Comparison of ENCODE assay signal across 8 cellular contexts in the genomic region with DNA sequence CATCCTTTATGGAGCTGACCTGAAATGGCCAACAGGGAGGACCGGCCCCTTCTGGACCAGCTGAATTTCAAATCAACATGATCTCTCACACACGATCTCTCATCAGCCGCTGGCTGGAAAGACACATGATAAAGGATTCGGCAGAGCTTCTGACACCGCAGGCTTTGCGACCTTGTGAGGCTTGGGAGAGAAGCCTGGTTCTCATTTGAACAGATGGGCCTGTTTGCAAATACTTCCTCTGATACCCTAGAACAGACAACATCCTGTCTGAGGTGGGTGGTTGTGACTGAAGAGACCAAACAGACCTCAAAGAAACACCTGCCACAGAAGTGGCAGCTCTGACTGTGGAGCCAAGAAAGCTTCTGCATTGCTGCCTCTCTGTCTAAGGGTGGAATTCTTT.
DNase-seq lines count a peak whose midpoint lies in the region; TF ChIP-seq lines count a peak whose summit lies in the region.
"Had no signal": no experiment of that assay in that cellular context is flagged by ENCODE, and none has a peak within 500 bp of the region (broad histone marks: within the 10 kb centered on the region; RNA-seq: fewer than 3 reads in every experiment).

No MANE protein-coding gene starts in this region.

- no peaks in the 10 kb centered on the region for H3K27me3 ChIP-seq in BE2C

- H3K4me3 ChIP-seq in BE2C (ENCODE audit: low read depth, low read length), result no peak overlapping the region

- peak overlapping the region; percentile 10 for H3K4me3 Mint-ChIP-seq in T-helper 2 cell treated with Interferon-gamma antibody and Interleukin-4, amounts not matched to agents 5 μg/mL and 100 μg/mL, for 36 hours
- H3K4me3 Mint-ChIP-seq: H9 had no signal

- peaks cover 5% of the 10 kb centered on the region for H3K27me3 Mint-ChIP-seq in T-helper 2 cell treated with Interferon-gamma antibody and Interleukin-4, amounts not matched to agents 5 μg/mL and 100 μg/mL, for 36 hours (ENCODE audit: low read depth)

- peaks cover 9% of the 10 kb centered on the region for H3K4me1 Mint-ChIP-seq in T-helper 2 cell treated with Interferon-gamma antibody and Interleukin-4, amounts not matched to agents 5 μg/mL and 100 μg/mL, for 36 hours (ENCODE audit: low read depth)

- no peaks in the 10 kb centered on the region for H3K36me3 ChIP-seq in BE2C

- H3K9me3 ChIP-seq in BE2C, result no peaks in the 10 kb centered on the region

- TF ChIP-seq CTCF in BE2C (IDR thresholded peaks at IDR 0.05; ENCODE audit: low read depth, low read length), result no peak

- H3K36me3 Mint-ChIP-seq in T-helper 2 cell treated with Interferon-gamma antibody and Interleukin-4, amounts not matched to agents 5 μg/mL and 100 μg/mL, for 36 hours (ENCODE audit: low read depth), result no peaks in the 10 kb centered on the region

- no peaks in the 10 kb centered on the region for H3K9me3 Mint-ChIP-seq in T-helper 2 cell treated with Interferon-gamma antibody and Interleukin-4, amounts not matched to agents 5 μg/mL and 100 μg/mL, for 36 hours
- H3K9me3 Mint-ChIP-seq: H9 had no signal

- DNase-seq in DMS153 treated with DMSO at 0.1 percent for 48 hours (lab: John Stamatoyannopoulos, UW; ENCODE audit: unreplicated experiment), result peak; percentile 23
- peak; percentile 63 for DNase-seq in NCI-H1694 (lab: John Stamatoyannopoulos, UW)
- DNase-seq in T-helper 2 cell treated with Interferon-gamma antibody and Interleukin-4, amounts not matched to agents 5 μg/mL and 100 μg/mL, for 36 hours (ENCODE audit: low spot score), result no peak
- peak; percentile 8 for DNase-seq in effector CD4-positive, alpha-beta T cell
- DNase-seq in BE2C, result no peak
- no peak for DNase-seq in OCI-M2 (lab: John Stamatoyannopoulos, UW; ENCODE audit: unreplicated experiment)
- no peak for DNase-seq in NCI-H2107 treated with DMSO at 0.1 percent for 48 hours (lab: John Stamatoyannopoulos, UW; ENCODE audit: unreplicated experiment)
- DNase-seq: H9 had no signal

- H3K27ac Mint-ChIP-seq in T-helper 2 cell treated with Interferon-gamma antibody and Interleukin-4, amounts not matched to agents 5 μg/mL and 100 μg/mL, for 36 hours, result no peak overlapping the region
- H3K27ac Mint-ChIP-seq: H9 had no signal

- H3K4me1 ChIP-seq in BE2C, result peaks cover 26% of the 10 kb centered on the region

Comparison
In these comparisons a context has a peak if more than half of its experiments do, and no peak if none do; other contexts are left out.
1. DNase-seq: peak in DMS153 treated with DMSO at 0.1 percent for 48 hours (single experiment), NCI-H1694 (single experiment) and effector CD4-positive, alpha-beta T cell (single experiment); none in T-helper 2 cell treated with Interferon-gamma antibody and Interleukin-4, amounts not matched to agents 5 μg/mL and 100 μg/mL, for 36 hours (single experiment), BE2C (single experiment), OCI-M2 (single experiment) and NCI-H2107 treated with DMSO at 0.1 percent for 48 hours (single experiment).